Comparison of ENCODE assay signal across 7 cellular contexts in the genomic region with DNA sequence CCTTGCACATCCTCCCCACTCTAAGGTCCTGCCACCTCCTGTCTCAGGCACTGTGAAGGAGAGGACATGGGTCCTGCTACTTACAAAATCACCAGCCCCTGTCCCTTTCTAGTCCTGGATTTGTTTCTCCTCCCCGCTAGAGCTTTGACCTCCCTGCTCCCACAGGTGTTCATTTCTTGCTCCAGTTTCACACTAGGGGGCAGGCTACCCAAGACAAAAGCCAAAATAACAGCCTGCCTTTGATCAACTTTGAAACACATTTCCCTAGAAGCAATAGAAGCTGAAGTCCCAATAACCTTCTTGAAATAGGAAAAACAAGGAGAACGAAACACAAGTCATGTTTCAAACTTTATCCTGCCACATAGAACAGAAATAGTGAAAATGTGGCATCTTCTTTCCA.
DNase-seq lines count a peak whose midpoint lies in the region; ATAC-seq and TF ChIP-seq lines count a peak whose summit lies in the region.

No MANE protein-coding gene starts in this region.

- peaks cover 9% of the 10 kb centered on the region for H3K9me3 ChIP-seq in endodermal cell (ENCODE audit: control insufficient read depth, low read length)

- WGBS in endodermal cell (ENCODE audit: insufficient coverage in 1 of 2, insufficient read length in 1 of 2), 2 experiments: 60 to 61% methylated on average over 1 to 2 of the region's 2 CpGs

- peak; percentile 65 for TF ChIP-seq CTCF in HFF-Myc (IDR thresholded peaks at IDR 0.05; ENCODE audit: low read depth, low read length, missing control alignments)
- TF ChIP-seq CTCF in endodermal cell (conservative IDR thresholded peaks at IDR 0.05): peak; percentile 85
- peak; percentile 34 for TF ChIP-seq CTCF in osteocyte (IDR thresholded peaks at IDR 0.05)

- no peak overlapping the region for H3K27ac ChIP-seq in endodermal cell (ENCODE audit: low read depth, low read length)

- no peaks in the 10 kb centered on the region for H3K4me1 ChIP-seq in endodermal cell (ENCODE audit: control insufficient read depth, insufficient read depth, low read length)

- H3K9me3 Mint-ChIP-seq in endodermal cell: peaks cover 5% of the 10 kb centered on the region
- no peaks in the 10 kb centered on the region for H3K9me3 Mint-ChIP-seq in osteocyte (ENCODE audit: unreplicated experiment)

- H3K27ac Mint-ChIP-seq in endodermal cell: no peak overlapping the region
- H3K27ac Mint-ChIP-seq in osteocyte (ENCODE audit: unreplicated experiment): no peak overlapping the region

- H3K4me3 ChIP-seq in HFF-Myc (replicated peaks; ENCODE audit: low read depth, low read length): no peak overlapping the region
- no peak overlapping the region for H3K4me3 ChIP-seq in endodermal cell (ENCODE audit: low read length)

- peak; percentile 72 for DNase-seq in GM03348 (ENCODE audit: low spot score)
- DNase-seq in HFF-Myc (ENCODE audit: extremely low read depth, low read depth): no peak
- peak; percentile 19 for DNase-seq in SKM-1 (lab: John Stamatoyannopoulos, UW; ENCODE audit: unreplicated experiment)
- peak; percentile 83 for DNase-seq in endodermal cell
- DNase-seq in osteocyte (ENCODE audit: extremely low spot score, unreplicated experiment): no peak
- DNase-seq in T1000 (lab: John Stamatoyannopoulos, UW): no peak

- ATAC-seq in GM21447 (IDR thresholded peaks at IDR 0.05; ENCODE audit: unreplicated experiment): no peak

- no peak overlapping the region for H3K9ac ChIP-seq in endodermal cell (ENCODE audit: extremely low read depth, low read length, poor library complexity, severe bottlenecking)

- no peaks in the 10 kb centered on the region for H3K27me3 ChIP-seq in endodermal cell (ENCODE audit: control insufficient read depth, insufficient read depth, low read length, poor library complexity, severe bottlenecking)

- no peaks in the 10 kb centered on the region for H3K27me3 Mint-ChIP-seq in endodermal cell (ENCODE audit: insufficient read depth)
- H3K27me3 Mint-ChIP-seq in osteocyte (ENCODE audit: unreplicated experiment): peaks cover 5% of the 10 kb centered on the region

- no peak overlapping the region for H3K4me3 Mint-ChIP-seq in endodermal cell
- no peak overlapping the region for H3K4me3 Mint-ChIP-seq in osteocyte (ENCODE audit: unreplicated experiment)

- no peaks in the 10 kb centered on the region for H3K36me3 Mint-ChIP-seq in endodermal cell (ENCODE audit: low read depth)
- no peaks in the 10 kb centered on the region for H3K36me3 Mint-ChIP-seq in osteocyte (ENCODE audit: unreplicated experiment)

- no peaks in the 10 kb centered on the region for H3K36me3 ChIP-seq in endodermal cell (ENCODE audit: control insufficient read depth, insufficient read depth, low read length)

- peaks cover 5% of the 10 kb centered on the region for H3K4me1 Mint-ChIP-seq in endodermal cell
- H3K4me1 Mint-ChIP-seq in osteocyte (ENCODE audit: unreplicated experiment): no peaks in the 10 kb centered on the region

Comparison
In these comparisons a context has a peak if more than half of its experiments do, and no peak if none do; other contexts are left out.
1. DNase-seq: peak in GM03348 (single experiment), SKM-1 (single experiment) and endodermal cell (single experiment); none in HFF-Myc (single experiment), osteocyte (single experiment) and T1000 (single experiment).
2. CTCF ChIP-seq: peak in every context shown above with its lines; median percentile 85 in endodermal cell; 65 in HFF-Myc; 34 in osteocyte.